Comparison of ENCODE assay signal across 8 cellular contexts in the genomic region with DNA sequence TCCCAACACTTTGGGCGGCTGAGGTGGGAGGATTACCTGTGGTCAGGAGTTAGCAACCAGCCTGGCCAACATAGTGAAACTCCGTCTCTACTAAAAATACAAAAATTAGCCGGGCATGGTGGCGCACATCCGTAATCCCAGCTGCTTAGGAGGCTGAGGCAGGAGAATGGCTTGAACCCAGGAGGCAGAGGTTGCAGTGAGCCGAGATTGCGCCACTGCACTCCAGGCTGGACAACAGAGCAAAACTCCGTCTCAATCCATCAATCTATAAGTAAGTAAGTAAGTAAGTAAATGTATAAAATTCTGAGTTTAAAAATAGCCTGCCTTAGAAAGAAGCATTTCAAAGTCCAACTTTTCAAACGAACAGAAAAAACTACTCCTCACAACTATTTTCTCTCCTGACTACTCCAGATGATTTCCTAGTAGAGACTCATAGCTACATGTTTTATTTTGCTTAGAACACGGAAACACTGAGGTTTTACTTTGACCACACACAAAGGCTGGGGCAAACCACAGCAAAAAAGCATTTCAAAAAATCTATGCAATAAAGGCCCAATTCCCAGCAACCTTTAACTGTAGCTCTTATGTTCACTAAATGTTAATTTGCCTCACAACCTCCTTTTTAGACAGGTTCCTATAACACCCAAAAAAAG. TPM values are rescaled to one million over a fixed set of nuclear protein-coding genes. Genes with fewer than 3 reads are reported as not detected.
DNase-seq lines count a peak whose midpoint lies in the region; ATAC-seq and TF ChIP-seq lines count a peak whose summit lies in the region.

No MANE protein-coding gene starts in this region.

- no peaks in the 10 kb centered on the region for H3K9me2 ChIP-seq in PC-3 (replicated peaks; ENCODE audit: low read length)

- DNase-seq in activated T-cell treated with anti-CD3 and anti-CD28 coated beads for 4 hours (peak; percentile 9), PC-3 (no peak), coronary artery (ENCODE audit: low spot score) (peak; percentile 14), 8988T (no peak), AG20443 (ENCODE audit: low spot score) (no peak), H7 (no peak)
- no peak for DNase-seq in activated T-cell treated with anti-CD3 and anti-CD28 coated beads, Interleukin-2, amount 50 U/mL, for 1 hour

- 0 out of 2 replicates have a peak overlapping the region, but pooled peaks have one; percentile 12 for H3K4me2 ChIP-seq in PC-3 (ENCODE audit: low read length)

- peak overlapping the region; percentile 19 for H3K27ac Mint-ChIP-seq in stimulated activated naive CD8-positive, alpha-beta T cell treated with anti-CD3 and anti-CD28 coated beads, Interleukin-15, Interleukin-2, amounts not matched to agents 100 ng/mL and 50 ng/mL, for 24 hours

- H3K27me3 ChIP-seq in PC-3 (ENCODE audit: low read length), result no peaks in the 10 kb centered on the region
- H3K27me3 ChIP-seq in H7 (ENCODE audit: control insufficient read depth, insufficient read depth, low read length), result no peaks in the 10 kb centered on the region

- no peaks in the 10 kb centered on the region for H3F3A ChIP-seq in PC-3 (ENCODE audit: low read length, unreplicated experiment)

- H3K9ac ChIP-seq in PC-3 (ENCODE audit: low read length), result no peak overlapping the region

- H3K36me3 Mint-ChIP-seq in stimulated activated naive CD8-positive, alpha-beta T cell treated with anti-CD3 and anti-CD28 coated beads, Interleukin-15, Interleukin-2, amounts not matched to agents 100 ng/mL and 50 ng/mL, for 24 hours (ENCODE audit: low read depth), result peaks cover 30% of the 10 kb centered on the region

- POLR2A ChIA-PET in PC-3 (lab: Charles Lee; ENCODE audit: unreplicated experiment), result no interaction called here

- TF ChIP-seq CTCF in PC-3 (conservative IDR thresholded peaks at IDR 0.05; ENCODE audit: low read depth, low read length) (no peak), coronary artery (IDR thresholded peaks at IDR 0.05) (no peak)

- H3K36me3 ChIP-seq in PC-3 (ENCODE audit: low read depth, low read length), result peaks cover 18% of the 10 kb centered on the region
- peaks cover 11% of the 10 kb centered on the region for H3K36me3 ChIP-seq in H7 (replicated peaks; ENCODE audit: control insufficient read depth, insufficient read depth, low read length)

- peak overlapping the region; percentile 20; the same call in 1 of the 2 replicates for H3K27ac ChIP-seq in PC-3 (ENCODE audit: low read length)
- peak overlapping the region; percentile 71 to 78 for H3K27ac ChIP-seq in coronary artery

- H4K20me1 ChIP-seq in PC-3 (ENCODE audit: low read length), result peaks cover 18% of the 10 kb centered on the region

- no peaks in the 10 kb centered on the region for H3K27me3 Mint-ChIP-seq in stimulated activated naive CD8-positive, alpha-beta T cell treated with anti-CD3 and anti-CD28 coated beads, Interleukin-15, Interleukin-2, amounts not matched to agents 100 ng/mL and 50 ng/mL, for 24 hours

- CTCF ChIA-PET in PC-3 (lab: Charles Lee), result no interaction called here

- H3K9me3 Mint-ChIP-seq in stimulated activated naive CD8-positive, alpha-beta T cell treated with anti-CD3 and anti-CD28 coated beads, Interleukin-15, Interleukin-2, amounts not matched to agents 100 ng/mL and 50 ng/mL, for 24 hours, result peaks cover 4% of the 10 kb centered on the region

- no peak overlapping the region for H2AFZ ChIP-seq in PC-3 (ENCODE audit: low read length)

- peaks cover 4% of the 10 kb centered on the region; the same call in 1 of the 2 replicates for H3K4me1 ChIP-seq in PC-3 (ENCODE audit: insufficient read depth, low read length)

- no TSS peak for BruUV-seq in PC-3 (replicated peaks; lab: Mats Ljungman, UMichigan)

- no peaks in the 10 kb centered on the region for H3K9me3 ChIP-seq in PC-3 (ENCODE audit: low read length)

- H3K79me2 ChIP-seq in PC-3 (ENCODE audit: low read length), result peaks cover 68% of the 10 kb centered on the region

- H3K4me1 Mint-ChIP-seq in stimulated activated naive CD8-positive, alpha-beta T cell treated with anti-CD3 and anti-CD28 coated beads, Interleukin-15, Interleukin-2, amounts not matched to agents 100 ng/mL and 50 ng/mL, for 24 hours (ENCODE audit: low read depth), result peaks cover 57% of the 10 kb centered on the region

- ATAC-seq in PC-3, result no peak

- H3K4me3 ChIP-seq in PC-3 (ENCODE audit: low read length), result no peak overlapping the region
- H3K4me3 ChIP-seq in coronary artery, result peak overlapping the region; percentile 14
- H3K4me3 ChIP-seq in H7 (ENCODE audit: insufficient read depth, low read depth, low read length), result no peak overlapping the region

- peak overlapping the region; percentile 20 for H3K4me3 Mint-ChIP-seq in stimulated activated naive CD8-positive, alpha-beta T cell treated with anti-CD3 and anti-CD28 coated beads, Interleukin-15, Interleukin-2, amounts not matched to agents 100 ng/mL and 50 ng/mL, for 24 hours

- intact Hi-C loops in PC-3 (cut with micrococcal nuclease), result loop anchor here (5.0 kb wide), 1 partner anchor 76 kb away; no protein-coding TSS in a partner anchor

RNA-seq across cellular contexts. Expression of gene SPTY2D1, which starts 16.3 kb away (rescaled TPM):
- 15.6 and 16.6 TPM in 2 replicates for total RNA-seq in PC-3 (2014; rRNA removed)
- total RNA-seq in H7 (2014; rRNA removed; shearing (Covaris generic)), result 10.8 and 19.3 TPM in 2 replicates

RNA-seq across cellular contexts. Expression of gene MISFA, which starts 18.2 kb away (rescaled TPM):
- 0.36 TPM in 1 of 2 replicates, not detected in the other for total RNA-seq in PC-3 (2014; rRNA removed)
- 0.73 TPM in 1 of 2 replicates, not detected in the other for total RNA-seq in H7 (2014; rRNA removed; shearing (Covaris generic))

RNA-seq across cellular contexts. Expression of gene UEVLD, which starts 29.3 kb away (rescaled TPM):
- 15.6 and 22.2 TPM in 2 replicates for total RNA-seq in PC-3 (2014; rRNA removed)
- 9.4 and 11.0 TPM in 2 replicates for total RNA-seq in H7 (2014; rRNA removed; shearing (Covaris generic))

Comparison
In these comparisons a context has a peak if more than half of its experiments do, and no peak if none do; other contexts are left out.
1. DNase-seq: peak in activated T-cell treated with anti-CD3 and anti-CD28 coated beads for 4 hours (single experiment) and coronary artery (single experiment); none in activated T-cell treated with anti-CD3 and anti-CD28 coated beads, Interleukin-2, amount 50 U/mL, for 1 hour (single experiment), PC-3 (single experiment), 8988T (single experiment), AG20443 (single experiment) and H7 (single experiment).